Comparison of ENCODE assay signal across 9 cellular contexts in genomic region chr1:167555971-167556714, GRCh38. TPM values are rescaled to one million over a fixed set of nuclear protein-coding genes. Genes with fewer than 3 reads are reported as not detected.
DNase-seq lines count a peak whose midpoint lies in the region; ATAC-seq lines count a peak whose summit lies in the region.
"Had no signal": no experiment of that assay in that cellular context is flagged by ENCODE, and none has a peak within 500 bp of the region (broad histone marks: within the 10 kb centered on the region; RNA-seq: fewer than 3 reads in every experiment).

No MANE protein-coding gene starts in this region.

- no peak overlapping the region for H3K4me3 Mint-ChIP-seq in activated CD8-positive, alpha-beta memory T cell treated with anti-CD3 and anti-CD28 coated beads, Interleukin-2, amount 10 ng/mL, durations not matched to agents 7 days and 5 days
- peak overlapping the region in 4 of 10 donors; percentile 30 to 39 (median 32) for H3K4me3 Mint-ChIP-seq in naive thymus-derived CD4-positive, alpha-beta T cell
- no peak overlapping the region for H3K4me3 Mint-ChIP-seq in stimulated activated effector memory CD8-positive, alpha-beta T cell treated with anti-CD3 and anti-CD28 coated beads, Interleukin-12 subunit alpha, Interleukin-12 subunit beta, amount 100 ng/mL, for 72 hours
- H3K4me3 Mint-ChIP-seq: activated naive CD4-positive, alpha-beta T cell treated with anti-CD3 and anti-CD28 coated beads, Interleukin-2, amount 50 U/mL, for 24 hours had no signal

- H3K36me3 ChIP-seq in naive thymus-derived CD4-positive, alpha-beta T cell (ENCODE audit: control insufficient read depth in 2 of 3, insufficient read depth in 3 of 3, low read length in 3 of 3): peaks cover 0 to 3% (median 0%) of the 10 kb centered on the region in 3 experiments

- no peak overlapping the region for H3K27ac ChIP-seq in epithelial cell of prostate
- no peak overlapping the region for H3K27ac ChIP-seq in naive thymus-derived CD4-positive, alpha-beta T cell (ENCODE audit: low read depth, low read length)

- CTCF ChIA-PET in activated CD8-positive, alpha-beta memory T cell treated with anti-CD3 and anti-CD28 coated beads, Interleukin-2, amount 10 ng/mL, durations not matched to agents 7 days and 5 days (lab: Charles Lee): interaction anchor here (0.6 to 11.6 kb wide), 31 partner anchors 9 to 665 kb away, joined by 3 to 114 read pairs (median 4); partner anchors contain the start of gene CD247
- CTCF ChIA-PET in naive thymus-derived CD4-positive, alpha-beta T cell (lab: Charles Lee): interaction anchor here (0.6 to 3.4 kb wide), 10 partner anchors 38 to 1552 kb away, joined by 3 to 15 read pairs (median 4); partner anchors contain the start of genes CD247 and POU2F1

- H3K27ac Mint-ChIP-seq in activated CD8-positive, alpha-beta memory T cell treated with anti-CD3 and anti-CD28 coated beads, Interleukin-2, amount 10 ng/mL, durations not matched to agents 7 days and 5 days: no peak overlapping the region
- H3K27ac Mint-ChIP-seq in naive thymus-derived CD4-positive, alpha-beta T cell: no peak overlapping the region
- H3K27ac Mint-ChIP-seq in stimulated activated effector memory CD8-positive, alpha-beta T cell treated with anti-CD3 and anti-CD28 coated beads, Interleukin-12 subunit alpha, Interleukin-12 subunit beta, amount 100 ng/mL, for 72 hours: no peak overlapping the region
- H3K27ac Mint-ChIP-seq: activated naive CD4-positive, alpha-beta T cell treated with anti-CD3 and anti-CD28 coated beads, Interleukin-2, amount 50 U/mL, for 24 hours had no signal

- intact Hi-C loops in naive thymus-derived CD4-positive, alpha-beta T cell (cut with micrococcal nuclease): loop anchor here (1.0 to 10.0 kb wide), 11 partner anchors 14 to 581 kb away; partner anchors contain the start of genes ILDR2 (in 1 of the 2) and POU2F1 (in 1 of the 2)

- H3K9me3 ChIP-seq in naive thymus-derived CD4-positive, alpha-beta T cell (ENCODE audit: control insufficient read depth in 2 of 3, low read length in 3 of 3): no peaks in the 10 kb centered on the region

- H3K27me3 Mint-ChIP-seq in activated CD8-positive, alpha-beta memory T cell treated with anti-CD3 and anti-CD28 coated beads, Interleukin-2, amount 10 ng/mL, durations not matched to agents 7 days and 5 days: peaks cover 10% of the 10 kb centered on the region
- H3K27me3 Mint-ChIP-seq in naive thymus-derived CD4-positive, alpha-beta T cell: peaks cover 0 to 6% (median 0%) of the 10 kb centered on the region in 5 donors
- H3K27me3 Mint-ChIP-seq: activated naive CD4-positive, alpha-beta T cell treated with anti-CD3 and anti-CD28 coated beads, Interleukin-2, amount 50 U/mL, for 24 hours had no signal

- no peak overlapping the region for H3K4me3 ChIP-seq in naive thymus-derived CD4-positive, alpha-beta T cell (ENCODE audit: low read length)

- peaks cover 19% of the 10 kb centered on the region in 2 donors for H3K4me1 ChIP-seq in naive thymus-derived CD4-positive, alpha-beta T cell (ENCODE audit: control insufficient read depth in 2 of 2, insufficient read depth in 2 of 2, low read length in 2 of 2)

- no peaks in the 10 kb centered on the region for H3K9me3 Mint-ChIP-seq in activated CD8-positive, alpha-beta memory T cell treated with anti-CD3 and anti-CD28 coated beads, Interleukin-2, amount 10 ng/mL, durations not matched to agents 7 days and 5 days (ENCODE audit: low read depth)
- peaks cover 0 to 3% (median 0%) of the 10 kb centered on the region in 11 donors for H3K9me3 Mint-ChIP-seq in naive thymus-derived CD4-positive, alpha-beta T cell
- no peaks in the 10 kb centered on the region for H3K9me3 Mint-ChIP-seq in stimulated activated effector memory CD8-positive, alpha-beta T cell treated with anti-CD3 and anti-CD28 coated beads, Interleukin-12 subunit alpha, Interleukin-12 subunit beta, amount 100 ng/mL, for 72 hours
- H3K9me3 Mint-ChIP-seq: activated naive CD4-positive, alpha-beta T cell treated with anti-CD3 and anti-CD28 coated beads, Interleukin-2, amount 50 U/mL, for 24 hours had no signal

- ATAC-seq in activated CD8-positive, alpha-beta memory T cell treated with anti-CD3 and anti-CD28 coated beads, Interleukin-2, amount 10 ng/mL, durations not matched to agents 7 days and 5 days: no peak
- ATAC-seq in naive thymus-derived CD4-positive, alpha-beta T cell: peak; percentile 38
- no peak for ATAC-seq in stimulated activated effector memory CD8-positive, alpha-beta T cell treated with anti-CD3 and anti-CD28 coated beads, Interleukin-12 subunit alpha, Interleukin-12 subunit beta, amount 100 ng/mL, for 72 hours
- ATAC-seq in HG03135 (IDR thresholded peaks at IDR 0.05; ENCODE audit: unreplicated experiment): no peak

- peaks cover 23% of the 10 kb centered on the region for H3K4me1 Mint-ChIP-seq in activated CD8-positive, alpha-beta memory T cell treated with anti-CD3 and anti-CD28 coated beads, Interleukin-2, amount 10 ng/mL, durations not matched to agents 7 days and 5 days
- H3K4me1 Mint-ChIP-seq in naive thymus-derived CD4-positive, alpha-beta T cell: peaks cover 19 to 40% (median 28%) of the 10 kb centered on the region in 7 donors
- H3K4me1 Mint-ChIP-seq in stimulated activated effector memory CD8-positive, alpha-beta T cell treated with anti-CD3 and anti-CD28 coated beads, Interleukin-12 subunit alpha, Interleukin-12 subunit beta, amount 100 ng/mL, for 72 hours: peaks cover 25% of the 10 kb centered on the region

- H3K36me3 Mint-ChIP-seq in activated CD8-positive, alpha-beta memory T cell treated with anti-CD3 and anti-CD28 coated beads, Interleukin-2, amount 10 ng/mL, durations not matched to agents 7 days and 5 days: no peaks in the 10 kb centered on the region
- no peaks in the 10 kb centered on the region for H3K36me3 Mint-ChIP-seq in naive thymus-derived CD4-positive, alpha-beta T cell
- no peaks in the 10 kb centered on the region for H3K36me3 Mint-ChIP-seq in stimulated activated effector memory CD8-positive, alpha-beta T cell treated with anti-CD3 and anti-CD28 coated beads, Interleukin-12 subunit alpha, Interleukin-12 subunit beta, amount 100 ng/mL, for 72 hours
- H3K36me3 Mint-ChIP-seq: activated naive CD4-positive, alpha-beta T cell treated with anti-CD3 and anti-CD28 coated beads, Interleukin-2, amount 50 U/mL, for 24 hours had no signal

- DNase-seq in DMS 273 (lab: John Stamatoyannopoulos, UW; ENCODE audit: unreplicated experiment) (peak; percentile 89), HPDE6-E6E7 (ENCODE audit: extremely low spot score) (peak; percentile 63), NOMO-1 treated with DMSO at 0.1 percent for 48 hours (lab: John Stamatoyannopoulos, UW; ENCODE audit: unreplicated experiment) (peak; percentile 74), epithelial cell of prostate (ENCODE audit: low read depth, low spot score) (peak; percentile 78)
- peak; percentile 86 for DNase-seq in activated CD8-positive, alpha-beta memory T cell treated with anti-CD3 and anti-CD28 coated beads, Interleukin-2, amount 10 ng/mL, durations not matched to agents 7 days and 5 days
- peak; percentile 40 to 75 (median 69) for DNase-seq in naive thymus-derived CD4-positive, alpha-beta T cell
- peak; percentile 59 to 83 for DNase-seq in stimulated activated effector memory CD8-positive, alpha-beta T cell treated with anti-CD3 and anti-CD28 coated beads, Interleukin-12 subunit alpha, Interleukin-12 subunit beta, amount 100 ng/mL, for 72 hours (ENCODE audit: low spot score in 2 of 2)

- POLR2A ChIA-PET in naive thymus-derived CD4-positive, alpha-beta T cell (lab: Charles Lee): interaction anchor here (0.7 to 1.3 kb wide), 3 partner anchors 35 to 334 kb away, joined by 3 to 6 read pairs (median 5); no protein-coding TSS in a partner anchor

- H3K27me3 ChIP-seq in naive thymus-derived CD4-positive, alpha-beta T cell (ENCODE audit: control insufficient read depth in 2 of 2, insufficient read depth in 2 of 2, low read length in 2 of 2): no peaks in the 10 kb centered on the region

RNA-seq across cellular contexts. Expression of gene CREG1, which starts 2.6 kb away (rescaled TPM):
- 10 to 100 TPM; 12.7 to 15.8 TPM for total RNA-seq in activated CD8-positive, alpha-beta memory T cell treated with anti-CD3 and anti-CD28 coated beads, Interleukin-2, amount 10 ng/mL, durations not matched to agents 7 days and 5 days
- total RNA-seq in naive thymus-derived CD4-positive, alpha-beta T cell: 10 to 100 TPM; 10.6 to 33.4 (median 23.1) TPM
- 10 to 100 TPM; 31.9 to 40.6 TPM for polyA plus RNA-seq in naive thymus-derived CD4-positive, alpha-beta T cell

RNA-seq across cellular contexts. Expression of gene CD247, which starts 37.8 kb away (rescaled TPM):
- total RNA-seq in activated CD8-positive, alpha-beta memory T cell treated with anti-CD3 and anti-CD28 coated beads, Interleukin-2, amount 10 ng/mL, durations not matched to agents 7 days and 5 days: 100 to 1,000 TPM; 190 to 197 TPM
- total RNA-seq in naive thymus-derived CD4-positive, alpha-beta T cell: 100 to 1,000 TPM; 246 to 476 (median 336) TPM
- polyA plus RNA-seq in naive thymus-derived CD4-positive, alpha-beta T cell: 100 to 1,000 TPM; 352 to 437 TPM
